26 cellular contexts compared by ENCODE assay signal in genomic region chr12:94507455-94507854, GRCh38.
"Had no signal": no experiment of that assay in that cellular context is flagged by ENCODE, and none has a peak within 500 bp of the region (broad histone marks: within the 10 kb centered on the region; RNA-seq: fewer than 3 reads in every experiment).

No MANE protein-coding gene starts in this region.

- H3K4me2 ChIP-seq: smooth muscle cell had no signal

- H3K27ac ChIP-seq: colonic mucosa, prostate gland, right atrium auricular region, suprapubic skin, transverse colon, upper lobe of right lung, uterus had no signal

- H3K4me1 ChIP-seq: colonic mucosa, prostate gland, suprapubic skin, upper lobe of right lung, uterus had no signal

- H3K9me3 ChIP-seq: colonic mucosa, prostate gland, suprapubic skin, upper lobe of right lung, uterus had no signal

- H3K4me3 Mint-ChIP-seq: naive thymus-derived CD4-positive, alpha-beta T cell; nephron; stimulated activated naive CD8-positive, alpha-beta T cell treated with anti-CD3 and anti-CD28 coated beads, Interleukin-15, amount 100 ng/mL, for 72 hours had no signal

- H3K27ac Mint-ChIP-seq: nephron; stimulated activated naive CD8-positive, alpha-beta T cell treated with anti-CD3 and anti-CD28 coated beads, Interleukin-15, amount 100 ng/mL, for 72 hours had no signal

- H3K27me3 ChIP-seq: colonic mucosa, right atrium auricular region, suprapubic skin, transverse colon, upper lobe of right lung, uterus had no signal

- H3K4me3 ChIP-seq: colonic mucosa, lung, prostate gland, right atrium auricular region, smooth muscle cell, suprapubic skin, transverse colon, upper lobe of right lung, uterus had no signal

- H3K36me3 ChIP-seq: colonic mucosa, prostate gland, right atrium auricular region, suprapubic skin, transverse colon, upper lobe of right lung, uterus had no signal

- H3K4me1 Mint-ChIP-seq: nephron; stimulated activated naive CD8-positive, alpha-beta T cell treated with anti-CD3 and anti-CD28 coated beads, Interleukin-15, amount 100 ng/mL, for 72 hours had no signal

- DNase-seq: colonic mucosa; dermis blood vessel endothelial cell; effector memory CD4-positive, alpha-beta T cell; hypothalamus; kidney; mesenchymal stem cell; midbrain; naive thymus-derived CD4-positive, alpha-beta T cell; nucleus accumbens; stimulated activated CD4-positive, alpha-beta T cell treated with anti-CD3 and anti-CD28 coated beads, Interleukin-12 subunit alpha, Interleukin-12 subunit beta, amount 100 ng/mL, for 4 hours; stimulated activated CD4-positive, alpha-beta T cell treated with anti-CD3 and anti-CD28 coated beads, Interleukin-1b, Interleukin-23, amount 100 ng/mL, for 48 hours; stimulated activated CD4-positive, alpha-beta T cell treated with anti-CD3 and anti-CD28 coated beads, Interleukin-4, amount 100 ng/mL, for 1 hour; stimulated activated CD8-positive, alpha-beta memory T cell treated with anti-CD3 and anti-CD28 coated beads, Interleukin-4, amount 100 ng/mL, for 48 hours; stimulated activated naive CD4-positive, alpha-beta T cell; stimulated activated naive CD8-positive, alpha-beta T cell treated with anti-CD3 and anti-CD28 coated beads, Interleukin-15, amount 100 ng/mL, for 72 hours; transverse colon; upper lobe of right lung; uterus had no signal

- ATAC-seq: left lobe of liver; naive thymus-derived CD4-positive, alpha-beta T cell; sciatic nerve; stimulated activated naive CD8-positive, alpha-beta T cell treated with anti-CD3 and anti-CD28 coated beads, Interleukin-15, amount 100 ng/mL, for 72 hours; upper lobe of right lung had no signal
